Comparison of ENCODE assay signal across 29 cellular contexts in the genomic region with DNA sequence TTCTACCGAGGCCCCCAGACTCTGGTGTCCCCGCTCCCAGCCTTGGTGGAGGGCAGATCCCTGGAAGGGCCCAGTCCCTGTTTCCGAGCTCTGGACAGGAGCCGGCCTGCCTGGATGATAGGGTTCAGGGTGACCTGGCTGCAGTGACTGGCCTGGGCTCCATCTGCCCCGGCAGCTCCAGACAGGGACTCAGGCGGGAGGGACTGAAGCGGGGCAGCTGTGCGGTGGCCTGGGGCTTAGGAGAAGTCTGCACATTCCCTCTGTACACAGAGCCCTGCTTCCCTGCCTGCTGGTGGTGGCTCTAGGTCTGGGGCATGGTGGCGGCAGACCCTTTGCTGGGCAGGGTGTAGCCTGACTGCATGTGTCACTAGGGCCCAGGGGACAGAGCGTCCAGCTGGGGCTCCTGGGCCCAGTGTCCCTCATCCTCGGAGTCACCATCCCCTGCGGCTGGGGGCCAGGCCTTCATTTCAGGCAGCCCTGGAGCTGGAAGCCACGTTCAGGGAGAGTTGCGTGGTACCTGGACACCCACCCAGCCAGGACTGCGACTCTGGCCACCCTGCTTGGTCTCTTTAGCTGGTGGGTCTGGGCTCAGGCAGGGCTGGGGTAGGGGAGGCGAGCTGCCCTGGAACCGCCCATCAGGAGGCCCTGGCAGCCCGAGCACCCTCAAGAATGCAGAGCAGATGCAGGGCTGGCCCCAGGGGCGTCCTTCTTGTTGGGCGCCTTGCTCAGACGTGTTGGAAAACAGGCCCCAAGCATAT. TPM values are rescaled to one million over a fixed set of nuclear protein-coding genes. Genes with fewer than 3 reads are reported as not detected.
DNase-seq lines count a peak whose midpoint lies in the region; ATAC-seq and TF ChIP-seq lines count a peak whose summit lies in the region.
"Had no signal": no experiment of that assay in that cellular context is flagged by ENCODE, and none has a peak within 500 bp of the region (broad histone marks: within the 10 kb centered on the region; RNA-seq: fewer than 3 reads in every experiment).

No MANE protein-coding gene starts in this region.

- H3K4me1 ChIP-seq in endodermal cell (ENCODE audit: control insufficient read depth, insufficient read depth, low read length) (no peaks in the 10 kb centered on the region), lower lobe of right lung (no peaks in the 10 kb centered on the region), aorta (ENCODE audit: control insufficient read depth in 1 of 2, insufficient read depth in 2 of 2, low read length in 2 of 2) (no peaks in the 10 kb centered on the region)

- TF ChIP-seq CTCF in endodermal cell (conservative IDR thresholded peaks at IDR 0.05) = no peak
- no peak for TF ChIP-seq CTCF in lower lobe of right lung (IDR thresholded peaks at IDR 0.05)

- H3K27ac ChIP-seq in endodermal cell (ENCODE audit: low read depth, low read length) (peak overlapping the region; percentile 11), lower lobe of right lung (no peak overlapping the region), aorta (ENCODE audit: low read depth in 1 of 2, low read length in 2 of 2) (no peak overlapping the region)
- H3K27ac ChIP-seq: gastrocnemius medialis, pancreas had no signal

- DNase-seq in stimulated activated CD4-positive, alpha-beta T cell treated with anti-CD3 and anti-CD28 coated beads, Interleukin-15, amount 100 ng/mL, for 24 hours = peak; percentile 0
- no peak for DNase-seq in stimulated activated CD4-positive, alpha-beta T cell treated with anti-CD3 and anti-CD28 coated beads, Interleukin-12 subunit alpha, Interleukin-12 subunit beta, amount 100 ng/mL, for 4 hours
- DNase-seq in endodermal cell (no peak), lower lobe of right lung (peak; percentile 45), aorta (peak; percentile 44 to 70)
- DNase-seq: ACHN; activated CD4-positive, alpha-beta T cell treated with anti-CD3 and anti-CD28 coated beads for 48 hours; activated naive CD4-positive, alpha-beta T cell; activated T-cell treated with anti-CD3 and anti-CD28 coated beads, Interleukin-2, amount 50 U/mL, for 4 hours; C1 segment of cervical spinal cord; DMS79; gastrocnemius medialis; GF-D8; islet precursor cell; NCI-H1417; NCI-H2081 treated with DMSO at 0.1 percent for 48 hours; NCI-H446; NCI-H82; RPMI8226; SK-N-SH; stimulated activated CD8-positive, alpha-beta memory T cell treated with anti-CD3 and anti-CD28 coated beads, Interleukin-4, amount 100 ng/mL, for 48 hours had no signal

- H3K9me3 Mint-ChIP-seq in endodermal cell = no peaks in the 10 kb centered on the region
- H3K9me3 Mint-ChIP-seq: activated T-cell treated with anti-CD3 and anti-CD28 coated beads, Interleukin-2, amount 50 U/mL, for 4 hours; nephron progenitor cell had no signal

- no peak overlapping the region for H3K4me3 Mint-ChIP-seq in endodermal cell
- H3K4me3 Mint-ChIP-seq: activated T-cell treated with anti-CD3 and anti-CD28 coated beads, Interleukin-2, amount 50 U/mL, for 4 hours; nephron progenitor cell; T-helper 17 cell had no signal

- H3K9me3 ChIP-seq in endodermal cell (ENCODE audit: control insufficient read depth, low read length) (no peaks in the 10 kb centered on the region), lower lobe of right lung (no peaks in the 10 kb centered on the region), aorta (ENCODE audit: control insufficient read depth, low read length) (no peaks in the 10 kb centered on the region)
- H3K9me3 ChIP-seq: Caco-2, gastrocnemius medialis, pancreas, SK-N-SH, tibial nerve had no signal

- no peak overlapping the region for H3K27ac Mint-ChIP-seq in endodermal cell
- H3K27ac Mint-ChIP-seq: nephron progenitor cell, T-helper 17 cell had no signal

- peaks cover 30% of the 10 kb centered on the region for H3K36me3 Mint-ChIP-seq in endodermal cell (ENCODE audit: low read depth)

- intact Hi-C loops in lower lobe of right lung (cut with DNase I) = no loop called here
- intact Hi-C loops in aorta (cut with DNase I) = no loop called here

- 93 to 96% methylated on average over 13 to 21 of the region's 21 CpGs for WGBS in endodermal cell (ENCODE audit: insufficient coverage in 1 of 2, insufficient read length in 1 of 2), 2 experiments
- 82 to 88% methylated on average over 21 of the region's 21 CpGs for WGBS in aorta, 2 donors

- peaks cover 1% of the 10 kb centered on the region for H3K27me3 Mint-ChIP-seq in endodermal cell (ENCODE audit: insufficient read depth)

- H3K27me3 ChIP-seq in endodermal cell (ENCODE audit: control insufficient read depth, insufficient read depth, low read length, poor library complexity, severe bottlenecking) = no peaks in the 10 kb centered on the region
- no peaks in the 10 kb centered on the region for H3K27me3 ChIP-seq in lower lobe of right lung (ENCODE audit: low read depth)
- H3K27me3 ChIP-seq in aorta (ENCODE audit: control insufficient read depth in 1 of 2, insufficient read depth in 2 of 2, low read length in 1 of 2) = no peaks in the 10 kb centered on the region
- H3K27me3 ChIP-seq: gastrocnemius medialis, pancreas, tibial nerve had no signal

- ATAC-seq in lower lobe of right lung (no peak), aorta (ENCODE audit: low FRiP score) (no peak), HG02588 (IDR thresholded peaks at IDR 0.05; ENCODE audit: unreplicated experiment) (no peak), HG03378 (IDR thresholded peaks at IDR 0.05; ENCODE audit: unreplicated experiment) (no peak), HG02884 (IDR thresholded peaks at IDR 0.05; ENCODE audit: unreplicated experiment) (no peak)
- ATAC-seq: activated T-cell treated with anti-CD3 and anti-CD28 coated beads, Interleukin-2, amount 50 U/mL, for 4 hours; gastrocnemius medialis; pancreas; T-helper 17 cell had no signal

- H3K36me3 ChIP-seq in endodermal cell (ENCODE audit: control insufficient read depth, insufficient read depth, low read length) (peaks cover 26% of the 10 kb centered on the region), lower lobe of right lung (no peaks in the 10 kb centered on the region), aorta (ENCODE audit: control insufficient read depth in 1 of 2, insufficient read depth in 2 of 2, low read length in 1 of 2) (no peaks in the 10 kb centered on the region)
- H3K36me3 ChIP-seq: gastrocnemius medialis, pancreas, tibial nerve had no signal

- H3K4me3 ChIP-seq in endodermal cell (ENCODE audit: low read length) (no peak overlapping the region), lower lobe of right lung (no peak overlapping the region), aorta (ENCODE audit: low read length in 2 of 2) (no peak overlapping the region)
- H3K4me3 ChIP-seq: gastrocnemius medialis, pancreas, tibial nerve had no signal

- H3K4me1 Mint-ChIP-seq in endodermal cell = peaks cover 4% of the 10 kb centered on the region

- H3K9ac ChIP-seq in endodermal cell (ENCODE audit: extremely low read depth, low read length, poor library complexity, severe bottlenecking) = no peak overlapping the region
- H3K9ac ChIP-seq: SK-N-SH had no signal

RNA-seq across cellular contexts. Expression of a gene that starts 9.6 kb away (rescaled TPM):
- 10 to 100 TPM; 47.7 to 64.7 TPM for total RNA-seq in endodermal cell
- 8.9 TPM for polyA plus RNA-seq in endodermal cell (2013, experiment 1 of 2)
- 8.4 TPM for polyA plus RNA-seq in endodermal cell (2013, experiment 2 of 2)
- 10.6 TPM for total RNA-seq in lower lobe of right lung
- total RNA-seq in aorta = 1 to 10 TPM in 1 of 2 donors, under 1 TPM in 1; 0.62 to 1.4 TPM
- 1 to 10 TPM in 1 of 2 donors, not detected in 1; 8.8 TPM for polyA plus RNA-seq in aorta

Comparison
In these comparisons a context has a peak if more than half of its experiments do, and no peak if none do; other contexts are left out.
1. DNase-seq: peak in stimulated activated CD4-positive, alpha-beta T cell treated with anti-CD3 and anti-CD28 coated beads, Interleukin-15, amount 100 ng/mL, for 24 hours (single experiment), lower lobe of right lung (single experiment) and aorta (2 of 2); none in stimulated activated CD4-positive, alpha-beta T cell treated with anti-CD3 and anti-CD28 coated beads, Interleukin-12 subunit alpha, Interleukin-12 subunit beta, amount 100 ng/mL, for 4 hours (single experiment) and endodermal cell (single experiment).